ENCODE assay signal across 9 cellular contexts in the genomic region with DNA sequence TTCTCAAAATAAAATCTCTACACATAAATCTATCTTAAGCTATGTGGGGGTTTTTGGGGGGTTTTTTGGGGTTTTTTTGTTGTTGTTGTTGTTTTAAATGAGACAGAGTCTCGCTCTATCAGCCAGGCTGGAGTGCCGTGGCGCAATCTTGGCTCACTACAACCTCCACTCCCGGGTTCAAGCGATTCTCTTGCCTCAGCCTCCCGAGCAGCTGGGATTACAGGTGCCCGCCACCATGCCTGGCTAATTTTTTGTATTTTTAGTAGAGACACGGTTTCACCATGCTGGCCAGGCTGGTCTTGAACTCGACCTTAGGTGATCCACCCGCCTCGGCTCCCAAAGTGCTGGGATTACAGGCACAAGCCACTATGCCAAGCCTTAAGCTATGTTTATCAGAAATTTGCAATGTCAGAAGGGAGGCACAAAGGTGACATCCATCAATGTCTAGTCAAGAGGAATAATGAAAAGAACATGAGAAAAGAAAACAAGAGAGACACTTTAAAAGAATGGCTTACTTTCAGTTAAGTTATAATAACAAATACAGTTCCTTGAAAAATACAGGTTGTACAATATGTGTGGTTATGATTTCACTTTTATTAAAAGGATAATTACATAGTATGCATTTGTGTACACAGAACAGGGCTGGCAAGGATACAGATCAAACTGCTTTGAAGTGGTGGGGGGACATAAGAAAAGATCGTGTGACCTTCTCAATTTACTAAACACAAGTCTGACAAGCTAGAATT. TPM values are rescaled to one million over a fixed set of nuclear protein-coding genes. Genes with fewer than 3 reads are reported as not detected.
DNase-seq lines count a peak whose midpoint lies in the region; ATAC-seq lines count a peak whose summit lies in the region.
"Had no signal": no experiment of that assay in that cellular context is flagged by ENCODE, and none has a peak within 500 bp of the region (broad histone marks: within the 10 kb centered on the region; RNA-seq: fewer than 3 reads in every experiment).

No MANE protein-coding gene starts in this region.

- DNase-seq in CD4-positive, CD25-positive, alpha-beta regulatory T cell = peak in 1 of 3 donors; percentile 46
- no peak for DNase-seq in activated naive CD4-positive, alpha-beta T cell treated with anti-CD3 and anti-CD28 coated beads, Interleukin-2, amount 50 U/mL, for 72 hours (ENCODE audit: low spot score in 2 of 2)
- DNase-seq in naive B cell = no peak
- DNase-seq in HuH-7.5 (ENCODE audit: low spot score) = no peak
- no peak for DNase-seq in left lobe of liver (ENCODE audit: low spot score)
- no peak for DNase-seq in activated CD4-positive, CD25-positive, alpha-beta regulatory T cell treated with anti-CD3 and anti-CD28 coated beads, Interleukin-2, amount 50 U/mL, for 72 hours
- DNase-seq: NCI-H526 had no signal

- peaks cover 7% of the 10 kb centered on the region for H3K4me1 ChIP-seq in CD4-positive, CD25-positive, alpha-beta regulatory T cell (ENCODE audit: control insufficient read depth, insufficient read depth, low read length, poor library complexity, severe bottlenecking)

- H3K4me3 ChIP-seq in CD4-positive, CD25-positive, alpha-beta regulatory T cell (ENCODE audit: low read depth, low read length) = peak overlapping the region; percentile 49

- peak overlapping the region in 3 of 4 donors; percentile 1 to 46 (median 44) for H3K4me3 Mint-ChIP-seq in CD4-positive, CD25-positive, alpha-beta regulatory T cell
- peak overlapping the region; percentile 37 to 86 (median 70) for H3K4me3 Mint-ChIP-seq in naive B cell

- H3K27me3 ChIP-seq in CD4-positive, CD25-positive, alpha-beta regulatory T cell (ENCODE audit: control insufficient read depth, insufficient read depth, low read length) = no peaks in the 10 kb centered on the region

- peaks cover 15% of the 10 kb centered on the region for H3K36me3 Mint-ChIP-seq in CD4-positive, CD25-positive, alpha-beta regulatory T cell
- peaks cover 0 to 12% of the 10 kb centered on the region in 2 donors for H3K36me3 Mint-ChIP-seq in activated naive CD4-positive, alpha-beta T cell treated with anti-CD3 and anti-CD28 coated beads, Interleukin-2, amount 50 U/mL, for 72 hours
- H3K36me3 Mint-ChIP-seq in naive B cell = peaks cover 8% of the 10 kb centered on the region in 2 donors

- H3K27me3 Mint-ChIP-seq in CD4-positive, CD25-positive, alpha-beta regulatory T cell = no peaks in the 10 kb centered on the region
- no peaks in the 10 kb centered on the region for H3K27me3 Mint-ChIP-seq in naive B cell

- H3K9me3 ChIP-seq in CD4-positive, CD25-positive, alpha-beta regulatory T cell (ENCODE audit: control insufficient read depth in 2 of 2, low read length in 2 of 2) = no peaks in the 10 kb centered on the region

- peaks cover 13% of the 10 kb centered on the region for H3K36me3 ChIP-seq in CD4-positive, CD25-positive, alpha-beta regulatory T cell (ENCODE audit: control insufficient read depth, insufficient read depth, low read length)

- peaks cover 15 to 33% (median 18%) of the 10 kb centered on the region in 4 donors for H3K4me1 Mint-ChIP-seq in CD4-positive, CD25-positive, alpha-beta regulatory T cell
- H3K4me1 Mint-ChIP-seq in naive B cell = peaks cover 23 to 53% (median 24%) of the 10 kb centered on the region in 3 donors

- no peaks in the 10 kb centered on the region for H3K9me3 Mint-ChIP-seq in CD4-positive, CD25-positive, alpha-beta regulatory T cell
- peaks cover 0 to 5% of the 10 kb centered on the region in 2 donors for H3K9me3 Mint-ChIP-seq in activated naive CD4-positive, alpha-beta T cell treated with anti-CD3 and anti-CD28 coated beads, Interleukin-2, amount 50 U/mL, for 72 hours
- peaks cover 0 to 1% (median 0%) of the 10 kb centered on the region in 7 donors for H3K9me3 Mint-ChIP-seq in naive B cell

- H3K27ac ChIP-seq in CD4-positive, CD25-positive, alpha-beta regulatory T cell (ENCODE audit: insufficient read depth, low read length, poor library complexity, severe bottlenecking) = no peak overlapping the region

- H3K27ac Mint-ChIP-seq in CD4-positive, CD25-positive, alpha-beta regulatory T cell = peak overlapping the region; percentile 18 to 89 (median 87)
- H3K27ac Mint-ChIP-seq in activated naive CD4-positive, alpha-beta T cell treated with anti-CD3 and anti-CD28 coated beads, Interleukin-2, amount 50 U/mL, for 72 hours = peak overlapping the region; percentile 87 to 96
- H3K27ac Mint-ChIP-seq in naive B cell = peak overlapping the region; percentile 30 to 94 (median 74)

- ATAC-seq in CD4-positive, CD25-positive, alpha-beta regulatory T cell (ENCODE audit: low read depth in 2 of 2) = no peak
- peak; percentile 13 for ATAC-seq in HG02852 (IDR thresholded peaks at IDR 0.05; ENCODE audit: unreplicated experiment)
- ATAC-seq in activated naive CD4-positive, alpha-beta T cell treated with anti-CD3 and anti-CD28 coated beads, Interleukin-2, amount 50 U/mL, for 72 hours = peak in 1 of 2 donors; percentile 19
- ATAC-seq in naive B cell (ENCODE audit: low read depth in 2 of 2) = peak; percentile 33 to 59
- no peak for ATAC-seq in HG02870 (IDR thresholded peaks at IDR 0.05; ENCODE audit: unreplicated experiment)
- ATAC-seq in left lobe of liver = no peak

RNA-seq across cellular contexts. Expression of gene SLC23A2, which starts 28.6 kb away (rescaled TPM):
- 19.6 TPM for total RNA-seq in CD4-positive, CD25-positive, alpha-beta regulatory T cell
- 1 to 10 TPM; 3.7 to 5.2 (median 4.3) TPM for polyA plus RNA-seq in CD4-positive, CD25-positive, alpha-beta regulatory T cell
- total RNA-seq in activated naive CD4-positive, alpha-beta T cell treated with anti-CD3 and anti-CD28 coated beads, Interleukin-2, amount 50 U/mL, for 72 hours = 10 to 100 TPM; 20.1 to 21.5 TPM
- 10 to 100 TPM in 2 of 6 donors, 1 to 10 TPM in 4; 5.0 to 10.8 (median 7.1) TPM for polyA plus RNA-seq in naive B cell (ENCODE audit: low read depth in 6 of 6)
- total RNA-seq in left lobe of liver = 27.4 TPM

Comparison
In these comparisons a context has a peak if more than half of its experiments do, and no peak if none do; other contexts are left out.
1. ATAC-seq: peak in HG02852 (single experiment) and naive B cell (2 of 2); none in CD4-positive, CD25-positive, alpha-beta regulatory T cell (0 of 2), HG02870 (single experiment) and left lobe of liver (single experiment).
2. Peak in every context shown above with its lines, with median percentiles within 50 percentile points of each other: H3K27ac Mint-ChIP-seq.